ENCODE assay signal across 7 cellular contexts in the genomic region with DNA sequence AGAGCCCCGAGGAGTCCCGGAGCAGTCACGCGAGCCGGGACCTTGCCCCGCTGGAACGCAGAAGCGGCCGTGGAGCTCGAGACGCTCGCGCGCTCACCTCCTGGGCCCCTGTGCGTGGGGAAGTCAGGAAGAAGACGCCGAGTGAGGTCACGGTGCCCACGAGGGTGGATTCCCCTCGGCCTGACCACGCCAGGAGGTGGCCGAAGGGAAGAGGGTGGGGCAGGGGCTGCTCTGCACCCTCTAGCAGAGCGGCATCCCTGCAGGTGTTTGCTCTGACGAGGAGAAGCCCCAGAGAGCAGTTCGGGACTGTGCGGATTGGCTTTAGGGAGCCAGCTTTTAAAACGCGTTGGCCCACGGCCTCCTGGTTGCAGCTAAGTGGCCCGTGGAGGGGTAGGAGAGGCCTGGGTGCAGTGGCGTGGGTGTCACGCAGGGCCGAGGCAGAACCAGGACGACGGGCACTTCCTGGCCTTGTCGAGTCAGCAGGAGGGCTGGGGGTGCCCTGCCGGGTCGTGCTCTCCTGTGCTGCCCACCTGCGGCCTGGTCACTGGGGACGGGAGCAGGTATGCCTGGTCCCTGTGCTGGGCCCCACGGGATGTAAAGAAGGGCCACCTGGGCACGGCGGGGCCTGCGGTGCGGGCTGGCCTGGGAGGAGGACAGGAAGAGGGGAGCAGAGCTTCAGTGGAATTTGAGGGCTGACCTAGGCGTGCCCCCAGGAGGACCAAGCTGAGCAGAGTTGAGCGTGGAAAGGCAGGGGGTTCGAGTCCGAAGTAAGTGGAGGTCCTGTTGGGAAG. TPM values are rescaled to one million over a fixed set of nuclear protein-coding genes. Genes with fewer than 3 reads are reported as not detected.
DNase-seq lines count a peak whose midpoint lies in the region; ATAC-seq and TF ChIP-seq lines count a peak whose summit lies in the region.

No MANE protein-coding gene starts in this region.

- CTCF ChIA-PET in MCF 10A (lab: Yijun Ruan, JAX), result interaction anchor here (1.0 kb wide), 1 partner anchor 38 kb away, joined by 3 read pairs; no protein-coding TSS in a partner anchor

- TF ChIP-seq CTCF in MCF 10A (IDR thresholded peaks at IDR 0.05; ENCODE audit: unreplicated experiment) (no peak), right lobe of liver (IDR thresholded peaks at IDR 0.05) (no peak), tibial nerve (IDR thresholded peaks at IDR 0.05) (no peak)

- H3K27me3 ChIP-seq in right lobe of liver, result no peaks in the 10 kb centered on the region
- no peaks in the 10 kb centered on the region for H3K27me3 ChIP-seq in tibial nerve

- peaks cover 15% of the 10 kb centered on the region for H3K4me1 Mint-ChIP-seq in MCF 10A (ENCODE audit: insufficient read depth, unreplicated experiment)

- H3K27ac Mint-ChIP-seq in MCF 10A (ENCODE audit: low read depth, unreplicated experiment), result peak overlapping the region; percentile 74

- H3K27ac ChIP-seq in right lobe of liver (peak overlapping the region; percentile 87 to 94 (median 94)), tibial nerve (peak overlapping the region; percentile 64 to 91 (median 87))

- H3K36me3 Mint-ChIP-seq in MCF 10A (ENCODE audit: insufficient read depth, unreplicated experiment), result peaks cover 30% of the 10 kb centered on the region

- H3K4me1 ChIP-seq in right lobe of liver, result peaks cover 0 to 22% (median 10%) of the 10 kb centered on the region in 4 donors
- H3K4me1 ChIP-seq in tibial nerve, result peaks cover 0 to 42% (median 21%) of the 10 kb centered on the region in 4 donors

- no peak for TF ChIP-seq EP300 in tibial nerve (IDR thresholded peaks at IDR 0.05)

- H3K4me3 Mint-ChIP-seq in MCF 10A (ENCODE audit: unreplicated experiment), result peak overlapping the region; percentile 85

- H3K9me3 Mint-ChIP-seq in MCF 10A (ENCODE audit: unreplicated experiment), result no peaks in the 10 kb centered on the region

- intact Hi-C loops in MCF 10A (cut with micrococcal nuclease), result loop anchor here (1.0 kb wide), 1 partner anchor 48 kb away; no protein-coding TSS in a partner anchor
- intact Hi-C loops in right lobe of liver (cut with DNase I), result loop anchor here in 1 of 2 donors (10.0 kb wide), 1 partner anchor 55 kb away; no protein-coding TSS in a partner anchor

- DNase-seq in KBM-7, result peak; percentile 16
- DNase-seq in MCF 10A (ENCODE audit: unreplicated experiment), result no peak
- peak in 1 of 3 donors; percentile 55 for DNase-seq in right lobe of liver
- DNase-seq in tibial nerve (ENCODE audit: low spot score in 2 of 2), result no peak
- DNase-seq in NCI-H146 (lab: John Stamatoyannopoulos, UW), result no peak
- no peak for DNase-seq in NCI-H510A treated with DMSO at 0.1 percent for 48 hours (lab: John Stamatoyannopoulos, UW)

- H3K9me3 ChIP-seq in right lobe of liver, result no peaks in the 10 kb centered on the region
- no peaks in the 10 kb centered on the region for H3K9me3 ChIP-seq in tibial nerve

- ATAC-seq in GM19395 (IDR thresholded peaks at IDR 0.05; ENCODE audit: unreplicated experiment) (peak; percentile 3), right lobe of liver (peak; percentile 5 to 24 (median 14))

- H3K4me3 ChIP-seq in right lobe of liver, result peak overlapping the region; percentile 90 to 97 (median 95)
- peak overlapping the region; percentile 68 to 88 (median 80) for H3K4me3 ChIP-seq in tibial nerve

- BruUV-seq in MCF 10A (replicated peaks; lab: Mats Ljungman, UMichigan), result no TSS peak

- in situ Hi-C loops in KBM-7 (cut with MboI; ENCODE audit: low pct_unique_long_range_greater_than_20kb, low sequenced_read_pairs), result no loop called here

- WGBS in right lobe of liver (ENCODE audit: insufficient coverage, low coverage, low lambda C conversion rate, missing lambda C conversion rate), result 2% methylated on average over 19 of the region's 49 CpGs
- WGBS in tibial nerve, 2 donors, result 11 to 18% methylated on average over 33 to 49 of the region's 49 CpGs

- TF ChIP-seq POLR2A in right lobe of liver (IDR thresholded peaks at IDR 0.05) (no peak), tibial nerve (IDR thresholded peaks at IDR 0.05) (no peak)

- no peaks in the 10 kb centered on the region for H3K27me3 Mint-ChIP-seq in MCF 10A (ENCODE audit: insufficient read depth, unreplicated experiment)

- H3K36me3 ChIP-seq in right lobe of liver, result peaks cover 0 to 7% (median 2%) of the 10 kb centered on the region in 4 donors
- H3K36me3 ChIP-seq in tibial nerve, result peaks cover 0 to 14% (median 4%) of the 10 kb centered on the region in 3 donors

- POLR2A ChIA-PET in MCF 10A (lab: Yijun Ruan, JAX), result interaction anchor here (0.6 to 3.0 kb wide), 18 partner anchors 8 to 70 kb away, joined by 3 to 17 read pairs (median 4); partner anchors contain the start of genes HSF2BP, RRP1 and RRP1B

RNA-seq across cellular contexts. Expression of gene PDXK, which starts 1.0 kb away (rescaled TPM):
- total RNA-seq in MCF 10A (2022) (194 and 210 TPM in 2 replicates), right lobe of liver (10 to 100 TPM; 52.9 to 87.5 (median 58.9) TPM), tibial nerve (100 to 1,000 TPM; 122 to 156 (median 143) TPM)

RNA-seq across cellular contexts. Expression of gene CSTB, which starts 56.2 kb away (rescaled TPM):
- 60.5 and 75.0 TPM in 2 replicates for total RNA-seq in MCF 10A (2022)
- 100 to 1,000 TPM in 1 of 6 experiments, 10 to 100 TPM in 5; 16.6 to 137 (median 23.2) TPM for total RNA-seq in right lobe of liver
- 10 to 100 TPM; 11.4 to 16.7 (median 13.3) TPM for total RNA-seq in tibial nerve
